Comparison of ENCODE assay signal across 1 cellular context in the genomic region with DNA sequence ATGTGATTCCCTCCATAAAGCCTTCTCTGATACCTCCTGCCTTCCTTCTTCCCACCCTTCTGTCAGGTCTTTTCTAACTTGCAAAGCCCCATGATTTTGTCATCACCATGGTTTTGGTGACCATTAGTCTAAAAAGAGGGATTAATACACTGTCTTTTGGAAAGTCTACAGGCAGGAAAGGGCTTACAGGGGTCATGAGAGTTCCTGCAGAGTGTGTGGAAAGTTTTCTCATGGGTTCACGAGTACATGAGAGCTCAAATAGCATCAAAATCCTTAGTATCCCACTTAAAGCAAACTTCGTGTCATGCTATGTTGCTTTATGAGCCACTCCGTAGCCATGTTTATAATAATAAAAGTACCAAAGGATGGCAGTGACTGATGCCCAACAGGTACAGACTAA.
TF ChIP-seq lines count a peak whose summit lies in the region.

No MANE protein-coding gene starts in this region.

TF ChIP-seq in IMR-90, 13 proteins besides CTCF, POLR2A, EP300 and RAD21:
- no peak for TF ChIP-seq RCOR1 (IDR thresholded peaks at IDR 0.05; ENCODE audit: insufficient replicate concordance, low read length)
- TF ChIP-seq CHD1 (IDR thresholded peaks at IDR 0.05; ENCODE audit: low read depth, low read length), result no peak
- TF ChIP-seq MXI1 (IDR thresholded peaks at IDR 0.05; ENCODE audit: borderline replicate concordance, low read depth, low read length), result no peak
- no peak for TF ChIP-seq RFX5 (IDR thresholded peaks at IDR 0.05; ENCODE audit: low read depth, low read length)
- no peak for TF ChIP-seq BHLHE40 (IDR thresholded peaks at IDR 0.05; ENCODE audit: low read depth, low read length)
TF ChIP-seq in IMR-90: peak in this region for 0.
